ENCODE assay signal across 11 cellular contexts in genomic region chr17:54046570-54046969, GRCh38.
"Had no signal": no experiment of that assay in that cellular context is flagged by ENCODE, and none has a peak within 500 bp of the region (broad histone marks: within the 10 kb centered on the region; RNA-seq: fewer than 3 reads in every experiment).

No MANE protein-coding gene starts in this region.

- H2AFZ ChIP-seq: GM23248, GM23338 had no signal

- H3K36me3 ChIP-seq: HAP-1 had no signal

- H3K4me1 ChIP-seq: HAP-1 had no signal

- DNase-seq: GM23248, GOT3, H7, H9, HCEC 1CT, HFFc6 had no signal

- ATAC-seq: GM23338, HCT116 had no signal

- H3K27ac ChIP-seq: GM23248 had no signal

- H3K4me3 ChIP-seq: GM23248, GM23338, HAP-1 had no signal

- H3K9me3 ChIP-seq: HAP-1 had no signal

- FAIRE-seq: H1, H54 had no signal

- H3K9ac ChIP-seq: GM23248 had no signal

- H3K4me2 ChIP-seq: GM23338 had no signal
